ENCODE assay signal across 10 cellular contexts in the genomic region with DNA sequence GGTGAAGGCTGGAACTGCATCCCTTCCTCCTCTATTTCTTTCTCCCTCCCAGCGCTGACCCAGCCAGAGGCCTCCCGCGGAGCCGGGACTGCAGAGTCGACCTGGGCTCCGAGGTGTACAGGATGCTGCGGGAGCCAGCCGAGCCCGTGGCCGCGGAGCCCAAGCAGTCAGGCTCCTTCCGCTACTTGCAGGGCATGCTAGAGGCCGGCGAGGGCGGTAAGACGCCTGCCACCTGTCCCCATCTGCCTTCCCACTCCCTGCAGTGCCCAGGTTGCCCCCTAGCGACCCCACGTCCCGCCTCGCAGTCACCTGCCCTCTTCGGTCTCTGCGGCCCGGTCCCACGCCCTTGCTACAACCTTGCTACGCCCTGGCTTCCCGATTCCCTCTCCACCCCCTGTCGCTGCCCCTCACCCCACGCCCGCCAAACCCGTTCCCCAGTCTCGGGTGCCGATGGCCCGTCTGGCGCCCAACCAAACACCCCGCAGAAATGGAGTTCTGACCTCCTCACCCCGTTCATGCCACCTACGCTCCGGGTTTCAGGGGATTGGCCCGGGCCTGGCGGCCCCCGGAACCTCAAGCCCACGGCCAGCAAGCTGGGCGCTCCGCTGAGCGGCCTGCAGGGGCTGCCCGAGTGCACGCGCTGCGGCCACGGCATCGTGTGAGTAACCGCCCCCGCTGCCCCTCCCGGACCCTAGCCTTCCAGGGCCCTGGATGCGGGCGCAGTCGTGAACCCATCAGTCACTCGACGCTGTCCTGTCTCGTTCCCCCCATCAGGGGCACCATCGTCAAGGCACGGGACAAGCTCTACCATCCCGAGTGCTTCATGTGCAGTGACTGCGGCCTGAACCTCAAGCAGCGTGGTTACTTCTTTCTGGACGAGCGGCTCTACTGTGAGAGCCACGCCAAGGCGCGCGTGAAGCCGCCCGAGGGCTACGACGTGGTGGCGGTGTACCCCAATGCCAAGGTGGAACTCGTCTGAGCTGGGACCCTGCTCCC. TPM values are rescaled to one million over a fixed set of nuclear protein-coding genes. Genes with fewer than 3 reads are reported as not detected.
DNase-seq lines count a peak whose midpoint lies in the region; ATAC-seq and TF ChIP-seq lines count a peak whose summit lies in the region.
"Had no signal": no experiment of that assay in that cellular context is flagged by ENCODE, and none has a peak within 500 bp of the region (broad histone marks: within the 10 kb centered on the region; RNA-seq: fewer than 3 reads in every experiment).

No MANE protein-coding gene starts in this region.

- peak overlapping the region in 10 of 11 experiments; percentile 22 to 57 (median 42); a peak in 13 of 22 replicates for H3K9ac ChIP-seq in BLaER1 treated with 17β-estradiol and CSF1 and Interleukin-3, amounts not matched to agents 10 nM and 100 nM
- H3K9ac ChIP-seq in mammary epithelial cell (ENCODE audit: insufficient read depth, low read length), result no peak overlapping the region

- H3K27ac ChIP-seq in BLaER1 treated with 17β-estradiol and CSF1 and Interleukin-3, amounts not matched to agents 10 nM and 100 nM, result peak overlapping the region in 2 of 11 experiments; percentile 12 to 52; a peak in 3 of 22 replicates
- H3K27ac ChIP-seq in mammary epithelial cell (ENCODE audit: insufficient read depth, low read depth, low read length), result no peak overlapping the region
- no peak overlapping the region for H3K27ac ChIP-seq in lower lobe of right lung
- no peak overlapping the region for H3K27ac ChIP-seq in effector memory CD4-positive, alpha-beta T cell (ENCODE audit: insufficient read depth, low read length, poor library complexity, severe bottlenecking)
- H3K27ac ChIP-seq: hepatocyte had no signal

- BruUV-seq in mammary epithelial cell (replicated peaks; lab: Mats Ljungman, UMichigan), result TSS peak; percentile 26

- H3K9me3 ChIP-seq in BLaER1 treated with 17β-estradiol and CSF1 and Interleukin-3, amounts not matched to agents 10 nM and 100 nM (replicated peaks in 1 of 11), result no peaks in the 10 kb centered on the region
- H3K9me3 ChIP-seq in mammary epithelial cell (replicated peaks; ENCODE audit: insufficient read depth, low read length) (no peaks in the 10 kb centered on the region), lower lobe of right lung (no peaks in the 10 kb centered on the region)
- H3K9me3 ChIP-seq in effector memory CD4-positive, alpha-beta T cell (ENCODE audit: control insufficient read depth, low read length), result no peaks in the 10 kb centered on the region

- no peak overlapping the region for H2AFZ ChIP-seq in mammary epithelial cell (ENCODE audit: low read depth, low read length)
- H2AFZ ChIP-seq: hepatocyte had no signal

- TF ChIP-seq CTCF in GM13976 (IDR thresholded peaks at IDR 0.05; ENCODE audit: borderline replicate concordance, control extremely low read depth, extremely low read depth, insufficient read depth, missing control alignments) (no peak), mammary epithelial cell (conservative IDR thresholded peaks at IDR 0.05 in 1 of 2, IDR thresholded peaks at IDR 0.05 in 1 of 2; ENCODE audit: extremely low read depth in 1 of 2, insufficient read depth in 1 of 2, low read depth in 1 of 2, low read length in 2 of 2) (no peak), lower lobe of right lung (IDR thresholded peaks at IDR 0.05) (no peak)

- 89% methylated on average over 44 of the region's 77 CpGs for WGBS in mammary epithelial cell (ENCODE audit: low coverage, missing lambda C conversion rate)

- DNase-seq in GM13976 (ENCODE audit: low spot score) (peak; percentile 37), mammary epithelial cell (no peak), lower lobe of right lung (no peak), mesenteric fat pad (ENCODE audit: low spot score) (no peak)
- no peak for DNase-seq in effector memory CD4-positive, alpha-beta T cell

- in situ Hi-C loops in GM13976 (cut with MboI; ENCODE audit: low sequenced_read_pairs, unreplicated experiment) (no loop called here), mammary epithelial cell (cut with MboI; ENCODE audit: low sequenced_read_pairs in 2 of 2) (no loop called here)

- no peaks in the 10 kb centered on the region for H3K36me3 ChIP-seq in BLaER1 treated with 17β-estradiol and CSF1 and Interleukin-3, amounts not matched to agents 10 nM and 100 nM
- H3K36me3 ChIP-seq in mammary epithelial cell (ENCODE audit: insufficient read depth, low read length) (peaks cover 24% of the 10 kb centered on the region), lower lobe of right lung (no peaks in the 10 kb centered on the region)
- H3K36me3 ChIP-seq in effector memory CD4-positive, alpha-beta T cell (ENCODE audit: control insufficient read depth, insufficient read depth, low read length), result no peaks in the 10 kb centered on the region

- peak overlapping the region; percentile 46 to 85 (median 66) for H3K4me2 ChIP-seq in BLaER1 treated with 17β-estradiol and CSF1 and Interleukin-3, amounts not matched to agents 10 nM and 100 nM
- H3K4me2 ChIP-seq in mammary epithelial cell (ENCODE audit: insufficient read depth, low read depth, low read length), result no peak overlapping the region
- H3K4me2 ChIP-seq: hepatocyte had no signal

- peak; percentile 18 to 29 for ATAC-seq in lower lobe of right lung
- ATAC-seq in GM19023 (IDR thresholded peaks at IDR 0.05; ENCODE audit: unreplicated experiment), result no peak
- ATAC-seq in HG03045 (IDR thresholded peaks at IDR 0.05; ENCODE audit: unreplicated experiment), result no peak

- intact Hi-C loops in mammary epithelial cell (cut with micrococcal nuclease), result loop anchor here (2.0 kb wide), 1 partner anchor 229 kb away; no protein-coding TSS in a partner anchor
- intact Hi-C loops in lower lobe of right lung (cut with DNase I), result no loop called here

- peaks cover 0 to 22% (median 12%) of the 10 kb centered on the region in 10 experiments; a peak in 9 of 20 replicates for H3K4me1 ChIP-seq in BLaER1 treated with 17β-estradiol and CSF1 and Interleukin-3, amounts not matched to agents 10 nM and 100 nM
- H3K4me1 ChIP-seq in mammary epithelial cell (ENCODE audit: insufficient read depth, low read length), result peaks cover 2% of the 10 kb centered on the region
- peaks cover 7% of the 10 kb centered on the region for H3K4me1 ChIP-seq in lower lobe of right lung
- H3K4me1 ChIP-seq in effector memory CD4-positive, alpha-beta T cell (ENCODE audit: control insufficient read depth, insufficient read depth, low read length, poor library complexity, severe bottlenecking), result no peaks in the 10 kb centered on the region

- peak overlapping the region in 8 of 10 experiments; percentile 25 to 60 (median 41); a peak in 14 of 20 replicates for H3K4me3 ChIP-seq in BLaER1 treated with 17β-estradiol and CSF1 and Interleukin-3, amounts not matched to agents 10 nM and 100 nM
- H3K4me3 ChIP-seq in mammary epithelial cell (replicated peaks in 1 of 3; ENCODE audit: insufficient read depth in 1 of 3, low read depth in 2 of 3, low read length in 3 of 3), result no peak overlapping the region
- H3K4me3 ChIP-seq in lower lobe of right lung, result no peak overlapping the region
- no peak overlapping the region for H3K4me3 ChIP-seq in effector memory CD4-positive, alpha-beta T cell (ENCODE audit: insufficient read depth, low read depth, low read length, poor library complexity, severe bottlenecking)
- H3K4me3 ChIP-seq: hepatocyte had no signal

- peaks cover 0 to 14% (median 0%) of the 10 kb centered on the region in 11 experiments; a peak in 2 of 22 replicates for H4K20me1 ChIP-seq in BLaER1 treated with 17β-estradiol and CSF1 and Interleukin-3, amounts not matched to agents 10 nM and 100 nM
- no peaks in the 10 kb centered on the region for H4K20me1 ChIP-seq in mammary epithelial cell (ENCODE audit: insufficient read depth, low read length)

- peaks cover 14% of the 10 kb centered on the region for H3K79me2 ChIP-seq in mammary epithelial cell (ENCODE audit: insufficient read depth, low read length)
- H3K79me2 ChIP-seq: hepatocyte had no signal

- dilution Hi-C loops in mammary epithelial cell (cut with HindIII; ENCODE audit: low sequenced_read_pairs), result no loop called here

- peaks cover 0 to 12% (median 3%) of the 10 kb centered on the region in 11 experiments; a peak in 5 of 22 replicates for H3K27me3 ChIP-seq in BLaER1 treated with 17β-estradiol and CSF1 and Interleukin-3, amounts not matched to agents 10 nM and 100 nM
- H3K27me3 ChIP-seq in mammary epithelial cell (ENCODE audit: insufficient read depth, low read length) (no peaks in the 10 kb centered on the region), lower lobe of right lung (ENCODE audit: low read depth) (no peaks in the 10 kb centered on the region)
- peaks cover 3% of the 10 kb centered on the region for H3K27me3 ChIP-seq in effector memory CD4-positive, alpha-beta T cell (replicated peaks; ENCODE audit: control insufficient read depth, insufficient read depth, low read length, poor library complexity, severe bottlenecking)
- H3K27me3 ChIP-seq: hepatocyte had no signal

- CTCF ChIA-PET in mammary epithelial cell (lab: Charles Lee; ENCODE audit: low non-redundant PET), result no interaction called here

RNA-seq across cellular contexts. Expression of a gene that starts 14.1 kb away (rescaled TPM):
- 100 to 1,000 TPM; 101 to 217 TPM for total RNA-seq in mammary epithelial cell
- polyA plus RNA-seq in mammary epithelial cell, result 120 TPM
- 48.5 TPM for polyA minus RNA-seq in mammary epithelial cell
- total RNA-seq in lower lobe of right lung, result 6.7 TPM
- total RNA-seq in mesenteric fat pad, result 23.1 TPM
- total RNA-seq: activated naive CD4-positive, alpha-beta T cell treated with anti-CD3 and anti-CD28 coated beads, Interleukin-2, amount 50 U/mL, for 72 hours had no signal

RNA-seq across cellular contexts. Expression of a gene that starts 22.6 kb away (rescaled TPM):
- total RNA-seq in mammary epithelial cell (1 to 10 TPM; 2.0 to 5.2 TPM), lower lobe of right lung (8.5 TPM), mesenteric fat pad (5.4 TPM)
- polyA plus RNA-seq in mammary epithelial cell, result 2.1 TPM
- polyA minus RNA-seq in mammary epithelial cell, result 5.6 TPM

RNA-seq across cellular contexts. Expression of a gene that starts 43.9 kb away (rescaled TPM):
- 100 to 1,000 TPM; 103 to 142 TPM for total RNA-seq in mammary epithelial cell
- polyA plus RNA-seq in mammary epithelial cell, result 134 TPM
- polyA minus RNA-seq in mammary epithelial cell, result 255 TPM
- total RNA-seq in lower lobe of right lung, result 75.7 TPM
- total RNA-seq in mesenteric fat pad, result 15.7 TPM

Comparison
In these comparisons a context has a peak if more than half of its experiments do, and no peak if none do; other contexts are left out.
1. H3K4me3 ChIP-seq: peak in BLaER1 treated with 17β-estradiol and CSF1 and Interleukin-3, amounts not matched to agents 10 nM and 100 nM (8 of 10); none in mammary epithelial cell (0 of 3), lower lobe of right lung (single experiment) and effector memory CD4-positive, alpha-beta T cell (single experiment).
2. ATAC-seq: peak in lower lobe of right lung (2 of 2); none in GM19023 (single experiment) and HG03045 (single experiment).